ENCODE assay signal across 18 cellular contexts in the genomic region with DNA sequence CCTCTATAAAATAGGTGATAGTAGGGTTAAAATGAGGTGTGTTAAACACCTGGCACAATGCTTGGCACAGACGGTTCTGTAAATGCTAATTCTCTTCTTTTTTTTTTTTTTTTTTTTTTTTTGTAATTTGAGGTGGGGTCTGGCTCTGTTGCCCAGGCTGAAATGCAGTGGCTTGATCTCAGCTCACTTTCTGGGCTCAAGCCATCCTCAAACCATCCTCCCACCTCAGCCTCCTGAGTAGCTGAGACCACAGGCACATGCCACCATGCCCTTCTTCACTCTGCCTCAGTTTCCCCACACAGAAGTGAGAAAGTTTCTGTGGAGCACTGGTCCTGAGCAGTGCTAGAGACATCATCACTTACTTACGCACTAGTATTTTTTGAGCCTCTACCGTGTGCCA. TPM values are rescaled to one million over a fixed set of nuclear protein-coding genes. Genes with fewer than 3 reads are reported as not detected.
DNase-seq lines count a peak whose midpoint lies in the region; ATAC-seq, FAIRE-seq and TF ChIP-seq lines count a peak whose summit lies in the region.
"Had no signal": no experiment of that assay in that cellular context is flagged by ENCODE, and none has a peak within 500 bp of the region (broad histone marks: within the 10 kb centered on the region; RNA-seq: fewer than 3 reads in every experiment).

No MANE protein-coding gene starts in this region.

- peak overlapping the region; percentile 37 for H3K27ac Mint-ChIP-seq in activated T-helper 1 cell treated with anti-CD3 and anti-CD28 coated beads, Interleukin-12 subunit alpha, Interleukin-12 subunit beta, Interleukin-2, Interleukin-4 antibody, amounts not matched to agents 30 ng/mL and 10 ng/mL and 1 ng/mL, durations not matched to agents 14 hours and 24 hours and 36 hours
- H3K27ac Mint-ChIP-seq in GM23338 = no peak overlapping the region
- H3K27ac Mint-ChIP-seq: H9; T-helper 2 cell treated with Interferon-gamma antibody and Interleukin-4, amounts not matched to agents 5 μg/mL and 100 μg/mL, for 36 hours had no signal

- H3K27me3 ChIP-seq in HepG2 (ENCODE audit: control insufficient read depth in 1 of 2, insufficient read depth in 2 of 2, low read length in 2 of 2) (no peaks in the 10 kb centered on the region), right lobe of liver (no peaks in the 10 kb centered on the region), layer of hippocampus (ENCODE audit: control insufficient read depth, insufficient read depth, low read length) (no peaks in the 10 kb centered on the region), GM23338 (ENCODE audit: insufficient read depth) (no peaks in the 10 kb centered on the region)

- no peak for TF ChIP-seq RAD21 in HepG2 (CRISPR knock-in tag; IDR thresholded peaks at IDR 0.05)

- 0 out of 2 replicates have a peak, but pooled peaks cover 9% of the 10 kb centered on the region for H3F3A ChIP-seq in GM23338 (replicated peaks; ENCODE audit: low read depth)

- H3K9me2 ChIP-seq in GM23338 (ENCODE audit: insufficient read depth) = no peaks in the 10 kb centered on the region

- H3K36me3 ChIP-seq in HepG2 (replicated peaks in 1 of 2; ENCODE audit: control insufficient read depth in 1 of 2, insufficient read depth in 2 of 2, low read length in 2 of 2) = peaks cover 14 to 26% of the 10 kb centered on the region in 2 experiments; a peak in 4 of 5 replicates
- H3K36me3 ChIP-seq in right lobe of liver = no peaks in the 10 kb centered on the region
- H3K36me3 ChIP-seq in GM23338 (ENCODE audit: insufficient read depth) = peaks cover 32% of the 10 kb centered on the region
- H3K36me3 ChIP-seq: prostate gland had no signal

- POLR2A ChIA-PET in HepG2 (lab: Yijun Ruan, JAX) = no interaction called here

- H3K9me3 ChIP-seq in HepG2 (ENCODE audit: low read length) = no peaks in the 10 kb centered on the region
- no peaks in the 10 kb centered on the region for H3K9me3 ChIP-seq in right lobe of liver
- H3K9me3 ChIP-seq: prostate gland had no signal

- TF ChIP-seq EP300 in HepG2 (IDR thresholded peaks at IDR 0.05; ENCODE audit: low read depth in 2 of 2, low read length in 2 of 2) (no peak), HepG2 (CRISPR knock-in tag; IDR thresholded peaks at IDR 0.05; ENCODE audit: borderline replicate concordance) (no peak)

- H3K27me3 Mint-ChIP-seq in activated T-helper 1 cell treated with anti-CD3 and anti-CD28 coated beads, Interleukin-12 subunit alpha, Interleukin-12 subunit beta, Interleukin-2, Interleukin-4 antibody, amounts not matched to agents 30 ng/mL and 10 ng/mL and 1 ng/mL, durations not matched to agents 14 hours and 24 hours and 36 hours (ENCODE audit: insufficient read depth) = no peaks in the 10 kb centered on the region
- peaks cover 12% of the 10 kb centered on the region for H3K27me3 Mint-ChIP-seq in GM23338 (ENCODE audit: insufficient read depth, low read depth, poor library complexity)
- H3K27me3 Mint-ChIP-seq: IgD-negative memory B cell had no signal

- ATAC-seq in HepG2 (no peak), right lobe of liver (no peak), HG02678 (IDR thresholded peaks at IDR 0.05; ENCODE audit: unreplicated experiment) (no peak), GM23338 (no peak)

- H3K9me3 Mint-ChIP-seq in activated T-helper 1 cell treated with anti-CD3 and anti-CD28 coated beads, Interleukin-12 subunit alpha, Interleukin-12 subunit beta, Interleukin-2, Interleukin-4 antibody, amounts not matched to agents 30 ng/mL and 10 ng/mL and 1 ng/mL, durations not matched to agents 14 hours and 24 hours and 36 hours = no peaks in the 10 kb centered on the region
- H3K9me3 Mint-ChIP-seq in GM23338 = no peaks in the 10 kb centered on the region
- H3K9me3 Mint-ChIP-seq: H9; IgD-negative memory B cell; T-helper 2 cell treated with Interferon-gamma antibody and Interleukin-4, amounts not matched to agents 5 μg/mL and 100 μg/mL, for 36 hours had no signal

- no peaks in the 10 kb centered on the region for H3K79me2 ChIP-seq in HepG2 (ENCODE audit: insufficient read depth, low read length)
- H3K79me2 ChIP-seq in GM23338 (replicated peaks; ENCODE audit: insufficient read depth) = no peaks in the 10 kb centered on the region

- H3K4me3 ChIP-seq in HepG2 (replicated peaks in 1 of 3; ENCODE audit: insufficient read depth in 1 of 3, low read depth in 2 of 3, low read length in 3 of 3) = no peak overlapping the region
- H3K4me3 ChIP-seq in right lobe of liver = no peak overlapping the region
- no peak overlapping the region for H3K4me3 ChIP-seq in GM23338
- H3K4me3 ChIP-seq: prostate gland had no signal

- no peak for FAIRE-seq in HepG2 (lab: Jason Lieb, UNC)
- FAIRE-seq: D721Med had no signal

- H3K9ac ChIP-seq in HepG2 (ENCODE audit: insufficient read depth, low read depth, low read length) = no peak overlapping the region

- H3K4me1 Mint-ChIP-seq in activated T-helper 1 cell treated with anti-CD3 and anti-CD28 coated beads, Interleukin-12 subunit alpha, Interleukin-12 subunit beta, Interleukin-2, Interleukin-4 antibody, amounts not matched to agents 30 ng/mL and 10 ng/mL and 1 ng/mL, durations not matched to agents 14 hours and 24 hours and 36 hours (ENCODE audit: low read depth) = peaks cover 28% of the 10 kb centered on the region
- H3K4me1 Mint-ChIP-seq in GM23338 = peaks cover 14% of the 10 kb centered on the region

- H3K36me3 Mint-ChIP-seq in activated T-helper 1 cell treated with anti-CD3 and anti-CD28 coated beads, Interleukin-12 subunit alpha, Interleukin-12 subunit beta, Interleukin-2, Interleukin-4 antibody, amounts not matched to agents 30 ng/mL and 10 ng/mL and 1 ng/mL, durations not matched to agents 14 hours and 24 hours and 36 hours (ENCODE audit: low read depth) = peaks cover 16% of the 10 kb centered on the region
- H3K36me3 Mint-ChIP-seq in GM23338 (ENCODE audit: low read depth) = peaks cover 46% of the 10 kb centered on the region

- no peak overlapping the region for H3K4me3 Mint-ChIP-seq in activated T-helper 1 cell treated with anti-CD3 and anti-CD28 coated beads, Interleukin-12 subunit alpha, Interleukin-12 subunit beta, Interleukin-2, Interleukin-4 antibody, amounts not matched to agents 30 ng/mL and 10 ng/mL and 1 ng/mL, durations not matched to agents 14 hours and 24 hours and 36 hours
- no peak overlapping the region for H3K4me3 Mint-ChIP-seq in GM23338
- H3K4me3 Mint-ChIP-seq: H9; IgD-negative memory B cell; T-helper 2 cell treated with Interferon-gamma antibody and Interleukin-4, amounts not matched to agents 5 μg/mL and 100 μg/mL, for 36 hours had no signal

- DNase-seq in HepG2 (ENCODE audit: low spot score) (no peak), right lobe of liver (no peak), GM23338 (ENCODE audit: low spot score) (no peak), retina (no peak)
- DNase-seq in activated T-helper 1 cell treated with anti-CD3 and anti-CD28 coated beads, Interleukin-12 subunit alpha, Interleukin-12 subunit beta, Interleukin-2, Interleukin-4 antibody, amounts not matched to agents 30 ng/mL and 10 ng/mL and 1 ng/mL, durations not matched to agents 14 hours and 24 hours and 36 hours (ENCODE audit: low spot score) = no peak
- DNase-seq: activated CD8-positive, alpha-beta memory T cell treated with anti-CD3 and anti-CD28 coated beads, Interleukin-2, amount 50 U/mL, for 48 hours; central memory CD4-positive, alpha-beta T cell; dermis blood vessel endothelial cell; EL; H9; NCI-H2081; NCI-H446 had no signal

- in situ Hi-C loops in HepG2 (cut with HindIII; ENCODE audit: extremely low pct_ligation_motif_present, low pct_unique_long_range_greater_than_20kb) = loop anchor here (5.0 to 10.0 kb wide), 4 partner anchors 57 to 565 kb away; partner anchors contain the start of gene SLC6A6

- H2AFZ ChIP-seq in HepG2 (ENCODE audit: low read length) (no peak overlapping the region), GM23338 (no peak overlapping the region)

- H3K4me2 ChIP-seq in HepG2 (ENCODE audit: low read depth, low read length) = no peak overlapping the region
- H3K4me2 ChIP-seq in GM23338 = no peak overlapping the region

- no peaks in the 10 kb centered on the region for H3K4me1 ChIP-seq in HepG2 (ENCODE audit: insufficient read depth, low read length)
- peaks cover 0 to 2% (median 0%) of the 10 kb centered on the region in 4 donors for H3K4me1 ChIP-seq in right lobe of liver
- peaks cover 10% of the 10 kb centered on the region for H3K4me1 ChIP-seq in GM23338 (ENCODE audit: insufficient read depth)
- H3K4me1 ChIP-seq: prostate gland had no signal

- H4K20me1 ChIP-seq in HepG2 (ENCODE audit: insufficient read depth, low read length) (no peaks in the 10 kb centered on the region), GM23338 (replicated peaks; ENCODE audit: insufficient read depth) (peaks cover 7% of the 10 kb centered on the region)

- H3K27ac ChIP-seq in HepG2 (ENCODE audit: extremely low read length, insufficient read depth, low read length) = no peak overlapping the region
- no peak overlapping the region for H3K27ac ChIP-seq in right lobe of liver
- peak overlapping the region; percentile 67 for H3K27ac ChIP-seq in layer of hippocampus (ENCODE audit: low read depth, low read length)
- H3K27ac ChIP-seq in GM23338 (ENCODE audit: low read depth) = no peak overlapping the region
- H3K27ac ChIP-seq: prostate gland had no signal

- TF ChIP-seq POLR2A in HepG2 (IDR thresholded peaks at IDR 0.05; ENCODE audit: insufficient read depth in 1 of 2, low read depth in 2 of 2, low read length in 2 of 2) (no peak), right lobe of liver (IDR thresholded peaks at IDR 0.05) (no peak)

- CTCF ChIA-PET in HepG2 (lab: Yijun Ruan, JAX; ENCODE audit: low intra/inter-chr PET ratio, low total read pairs) = interaction anchor here (3.7 kb wide), 1 partner anchor 199 kb away, joined by 41 read pairs; no protein-coding TSS in a partner anchor

- no TSS peak for BruUV-seq in HepG2 (replicated peaks; lab: Mats Ljungman, UMichigan)

- TF ChIP-seq CTCF in HepG2 (CRISPR knock-in tag; IDR thresholded peaks at IDR 0.05) = no peak
- no peak for TF ChIP-seq CTCF in right lobe of liver (IDR thresholded peaks at IDR 0.05)
- TF ChIP-seq CTCF in GM23338 (conservative IDR thresholded peaks at IDR 0.05; ENCODE audit: low read depth in 2 of 2) = no peak

- intact Hi-C loops in HepG2 (cut with micrococcal nuclease; ENCODE audit: unreplicated experiment) = no loop called here
- intact Hi-C loops in right lobe of liver (cut with DNase I) = loop anchor here (5.0 to 10.0 kb wide), 3 partner anchors 197 to 565 kb away; no protein-coding TSS in a partner anchor
- intact Hi-C loops in activated T-helper 1 cell treated with anti-CD3 and anti-CD28 coated beads, Interleukin-12 subunit alpha, Interleukin-12 subunit beta, Interleukin-2, Interleukin-4 antibody, amounts not matched to agents 30 ng/mL and 10 ng/mL and 1 ng/mL, durations not matched to agents 14 hours and 24 hours and 36 hours (cut with micrococcal nuclease) = no loop called here

- WGBS in HepG2 (ENCODE audit: low lambda C conversion rate) = 74% methylated on average over 3 of the region's 3 CpGs
- WGBS in right lobe of liver (ENCODE audit: insufficient coverage, low coverage, low lambda C conversion rate, missing lambda C conversion rate) = 64% methylated on average over 3 of the region's 3 CpGs

RNA-seq across cellular contexts. Expression of gene SLC6A6, which starts 57.4 kb away (rescaled TPM):
- total RNA-seq in HepG2 (2016; rRNA removed; fragmentation: Illumina TruSeq; extraction: Trizol) = 10.7 and 20.7 TPM in 2 replicates
- total RNA-seq in HepG2 (2016; cell fraction: cytosol; rRNA removed; fragmentation: Illumina TruSeq; extraction: Trizol; ENCODE audit: low read depth) = 8.8 and 11.0 TPM in 2 replicates
- total RNA-seq in HepG2 (2016; cell fraction: insoluble cytoplasmic fraction; rRNA removed; fragmentation: Illumina TruSeq; extraction: Trizol) = 8.8 and 20.3 TPM in 2 replicates
- 5.1 and 5.2 TPM in 2 replicates for total RNA-seq in HepG2 (2016; cell fraction: membrane; rRNA removed; fragmentation: Illumina TruSeq; extraction: Trizol)
- 25.9 and 32.4 TPM in 2 replicates for total RNA-seq in HepG2 (2016; cell fraction: nucleus; rRNA removed; fragmentation: Illumina TruSeq; extraction: Trizol)
- 14.1 and 15.4 TPM in 2 replicates for polyA plus RNA-seq in HepG2 (2011; rRNA removed)
- polyA plus RNA-seq in HepG2 (2011; cell fraction: cytosol; rRNA removed) = 8.6 and 9.7 TPM in 2 replicates
- 33.2 and 41.8 TPM in 2 replicates for polyA plus RNA-seq in HepG2 (2011; cell fraction: nucleus; rRNA removed)
- 10.9 and 13.7 TPM in 2 replicates for polyA plus RNA-seq in HepG2 (2012)
- polyA plus RNA-seq in HepG2 (2016; cell fraction: cytosol; fragmentation: Illumina TruSeq; extraction: Trizol; ENCODE audit: low read depth) = 0.76 and 1.2 TPM in 2 replicates
- 5.9 and 6.8 TPM in 2 replicates for polyA plus RNA-seq in HepG2 (2016; cell fraction: insoluble cytoplasmic fraction; fragmentation: Illumina TruSeq; extraction: Trizol; ENCODE audit: low read depth)
- polyA plus RNA-seq in HepG2 (2016; cell fraction: membrane; fragmentation: Illumina TruSeq; extraction: Trizol; ENCODE audit: low read depth) = 1.5 and 1.7 TPM in 2 replicates
- polyA plus RNA-seq in HepG2 (2016; cell fraction: nucleus; fragmentation: Illumina TruSeq; extraction: Trizol; ENCODE audit: insufficient read depth, low read depth) = 35.4 and 36.8 TPM in 2 replicates
- 52.1 and 83.7 TPM in 2 replicates for polyA minus RNA-seq in HepG2 (2011; rRNA and poly(A)+ RNA removed; ENCODE audit: low replicate concordance)
- polyA minus RNA-seq in HepG2 (2011; cell fraction: cytosol; rRNA and poly(A)+ RNA removed) = 14.3 and 18.8 TPM in 2 replicates
- polyA minus RNA-seq in HepG2 (2011; cell fraction: nucleus; rRNA and poly(A)+ RNA removed) = 28.2 and 33.0 TPM in 2 replicates
- total RNA-seq in right lobe of liver = 1 to 10 TPM; 1.5 to 8.2 (median 4.1) TPM
- total RNA-seq in activated T-helper 1 cell treated with anti-CD3 and anti-CD28 coated beads, Interleukin-12 subunit alpha, Interleukin-12 subunit beta, Interleukin-2, Interleukin-4 antibody, amounts not matched to agents 30 ng/mL and 10 ng/mL and 1 ng/mL, durations not matched to agents 14 hours and 24 hours and 36 hours = 45.4 and 51.2 TPM in 2 replicates
- total RNA-seq in GM23338 (2014; rRNA removed; shearing (Covaris generic)) = 142 and 150 TPM in 2 replicates
- 27.5 and 31.6 TPM in 2 replicates for polyA plus RNA-seq in GM23338 (2016; fragmentation: Nextera tagmentation; extraction: Ambion mirVana)

Comparison
In these comparisons a context has a peak if more than half of its experiments do, and no peak if none do; other contexts are left out.
1. intact Hi-C loops: an anchor here in right lobe of liver (5.0 to 10.0 kb wide); none called in HepG2 and activated T-helper 1 cell treated with anti-CD3 and anti-CD28 coated beads, Interleukin-12 subunit alpha, Interleukin-12 subunit beta, Interleukin-2, Interleukin-4 antibody, amounts not matched to agents 30 ng/mL and 10 ng/mL and 1 ng/mL, durations not matched to agents 14 hours and 24 hours and 36 hours.